In the genomic region with DNA sequence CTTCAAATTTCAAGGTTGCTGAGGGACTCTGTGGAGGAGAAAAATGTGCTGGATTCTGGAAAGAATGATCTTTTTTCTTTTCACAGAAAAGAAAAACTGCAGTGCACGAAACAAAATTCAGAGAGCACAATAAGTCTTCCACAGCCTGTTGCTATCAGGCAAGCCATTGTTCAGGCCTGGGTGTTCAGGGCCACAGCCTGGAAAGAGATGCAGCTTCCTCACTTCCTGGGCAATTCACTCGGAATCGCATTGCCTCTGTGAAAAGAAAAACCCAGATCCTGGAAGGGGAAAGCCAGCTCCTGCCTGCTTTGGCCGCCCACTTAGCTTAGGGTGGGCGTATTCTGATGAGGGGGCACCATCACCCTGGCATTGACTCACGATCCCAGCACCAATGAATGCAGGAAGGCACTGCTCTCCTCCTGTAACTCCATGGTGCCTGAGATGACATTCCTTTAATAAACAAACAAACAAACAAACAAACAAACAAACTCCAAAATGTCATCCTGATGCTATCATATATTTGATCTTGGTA, we compare ENCODE assay signal across 1 cellular context.
TF ChIP-seq lines count a peak whose summit lies in the region.

No MANE protein-coding gene starts in this region.

TF ChIP-seq in SK-N-SH treated with all-trans-retinoic acid at 6 μM for 48 hours, 23 proteins besides CTCF, POLR2A, EP300 and RAD21 (continued from another document):
- TF ChIP-seq, protein P1, sequence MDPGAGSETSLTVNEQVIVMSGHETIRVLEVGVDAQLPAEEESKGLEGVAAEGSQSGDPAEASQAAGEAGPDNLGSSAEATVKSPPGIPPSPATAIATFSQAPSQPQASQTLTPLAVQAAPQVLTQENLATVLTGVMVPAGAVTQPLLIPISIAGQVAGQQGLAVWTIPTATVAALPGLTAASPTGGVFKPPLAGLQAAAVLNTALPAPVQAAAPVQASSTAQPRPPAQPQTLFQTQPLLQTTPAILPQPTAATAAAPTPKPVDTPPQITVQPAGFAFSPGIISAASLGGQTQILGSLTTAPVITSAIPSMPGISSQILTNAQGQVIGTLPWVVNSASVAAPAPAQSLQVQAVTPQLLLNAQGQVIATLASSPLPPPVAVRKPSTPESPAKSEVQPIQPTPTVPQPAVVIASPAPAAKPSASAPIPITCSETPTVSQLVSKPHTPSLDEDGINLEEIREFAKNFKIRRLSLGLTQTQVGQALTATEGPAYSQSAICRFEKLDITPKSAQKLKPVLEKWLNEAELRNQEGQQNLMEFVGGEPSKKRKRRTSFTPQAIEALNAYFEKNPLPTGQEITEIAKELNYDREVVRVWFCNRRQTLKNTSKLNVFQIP (CRISPR knock-in tag; IDR thresholded peaks at IDR 0.05; ENCODE audit: borderline replicate concordance, low read depth), result no peak
- TF ChIP-seq BACH2 (CRISPR knock-in tag; IDR thresholded peaks at IDR 0.05; ENCODE audit: borderline replicate concordance), result no peak
- TF ChIP-seq ISL1 (CRISPR knock-in tag; IDR thresholded peaks at IDR 0.05), result no peak
- no peak for TF ChIP-seq CSDC2 (CRISPR knock-in tag; IDR thresholded peaks at IDR 0.05)
- no peak for TF ChIP-seq GLIS3 (CRISPR knock-in tag; IDR thresholded peaks at IDR 0.05)
- no peak for TF ChIP-seq ZFP30 (CRISPR knock-in tag; IDR thresholded peaks at IDR 0.05)
- no peak for TF ChIP-seq TCF4 (CRISPR knock-in tag; IDR thresholded peaks at IDR 0.05; ENCODE audit: borderline replicate concordance)
- TF ChIP-seq ZNF70 (CRISPR knock-in tag; IDR thresholded peaks at IDR 0.05), result no peak
- no peak for TF ChIP-seq ZC3H10 (CRISPR knock-in tag; IDR thresholded peaks at IDR 0.05)
- TF ChIP-seq PPARA (CRISPR knock-in tag; IDR thresholded peaks at IDR 0.05; ENCODE audit: borderline replicate concordance), result no peak
- no peak for TF ChIP-seq ZNF565 (CRISPR knock-in tag; conservative IDR thresholded peaks at IDR 0.05; ENCODE audit: low read depth)
- TF ChIP-seq SNAI2 (CRISPR knock-in tag; IDR thresholded peaks at IDR 0.05), result no peak
- no peak for TF ChIP-seq ESRRG (CRISPR knock-in tag; IDR thresholded peaks at IDR 0.05)
- no peak for TF ChIP-seq TOX (CRISPR knock-in tag; IDR thresholded peaks at IDR 0.05; ENCODE audit: borderline replicate concordance)
- TF ChIP-seq, protein P2, sequence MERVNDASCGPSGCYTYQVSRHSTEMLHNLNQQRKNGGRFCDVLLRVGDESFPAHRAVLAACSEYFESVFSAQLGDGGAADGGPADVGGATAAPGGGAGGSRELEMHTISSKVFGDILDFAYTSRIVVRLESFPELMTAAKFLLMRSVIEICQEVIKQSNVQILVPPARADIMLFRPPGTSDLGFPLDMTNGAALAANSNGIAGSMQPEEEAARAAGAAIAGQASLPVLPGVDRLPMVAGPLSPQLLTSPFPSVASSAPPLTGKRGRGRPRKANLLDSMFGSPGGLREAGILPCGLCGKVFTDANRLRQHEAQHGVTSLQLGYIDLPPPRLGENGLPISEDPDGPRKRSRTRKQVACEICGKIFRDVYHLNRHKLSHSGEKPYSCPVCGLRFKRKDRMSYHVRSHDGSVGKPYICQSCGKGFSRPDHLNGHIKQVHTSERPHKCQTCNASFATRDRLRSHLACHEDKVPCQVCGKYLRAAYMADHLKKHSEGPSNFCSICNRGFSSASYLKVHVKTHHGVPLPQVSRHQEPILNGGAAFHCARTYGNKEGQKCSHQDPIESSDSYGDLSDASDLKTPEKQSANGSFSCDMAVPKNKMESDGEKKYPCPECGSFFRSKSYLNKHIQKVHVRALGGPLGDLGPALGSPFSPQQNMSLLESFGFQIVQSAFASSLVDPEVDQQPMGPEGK (CRISPR knock-in tag; IDR thresholded peaks at IDR 0.05; ENCODE audit: borderline replicate concordance), result no peak
- TF ChIP-seq ARNTL (CRISPR knock-in tag; IDR thresholded peaks at IDR 0.05; ENCODE audit: borderline replicate concordance, low read depth), result no peak
